Comparison of ENCODE assay signal across 12 cellular contexts in genomic region chr21:34967509-34968289, GRCh38.
DNase-seq lines count a peak whose midpoint lies in the region; ATAC-seq lines count a peak whose summit lies in the region.
"Had no signal": no experiment of that assay in that cellular context is flagged by ENCODE, and none has a peak within 500 bp of the region (broad histone marks: within the 10 kb centered on the region; RNA-seq: fewer than 3 reads in every experiment).

No MANE protein-coding gene starts in this region.

- H3K4me3 ChIP-seq in thymus (ENCODE audit: low read length), result no peak overlapping the region
- H3K4me3 ChIP-seq: BLaER1 had no signal

- peaks cover 91% of the 10 kb centered on the region for H3K4me1 Mint-ChIP-seq in activated T-cell treated with anti-CD3 and anti-CD28 coated beads, Interleukin-2, amount 50 U/mL, for 24 hours (ENCODE audit: low read depth)
- H3K4me1 Mint-ChIP-seq in effector memory CD8-positive, alpha-beta T cell (ENCODE audit: low read depth in 2 of 2), result peaks cover 81 to 85% of the 10 kb centered on the region in 2 donors

- peak overlapping the region; percentile 36 for H3K27ac ChIP-seq in thymus (ENCODE audit: low read depth)
- H3K27ac ChIP-seq: BLaER1, KMS-11 had no signal

- H3K27me3 ChIP-seq in thymus (ENCODE audit: control insufficient read depth, insufficient read depth), result no peaks in the 10 kb centered on the region
- H3K27me3 ChIP-seq: BLaER1 had no signal

- peak; percentile 61 for ATAC-seq in effector memory CD8-positive, alpha-beta T cell (replicated peaks)

- 92% methylated on average over 10 of the region's 10 CpGs for WGBS in thymus

- no peaks in the 10 kb centered on the region for H3K9me3 Mint-ChIP-seq in activated T-cell treated with anti-CD3 and anti-CD28 coated beads, Interleukin-2, amount 50 U/mL, for 24 hours
- no peaks in the 10 kb centered on the region for H3K9me3 Mint-ChIP-seq in effector memory CD8-positive, alpha-beta T cell
- H3K9me3 Mint-ChIP-seq: naive B cell had no signal

- peaks cover 55% of the 10 kb centered on the region for H3K4me1 ChIP-seq in thymus (ENCODE audit: control insufficient read depth, insufficient read depth, low read length)

- peak; percentile 55 for DNase-seq in activated T-cell treated with anti-CD3 and anti-CD28 coated beads, Interleukin-2, amount 50 U/mL, for 24 hours
- no peak for DNase-seq in activated T-cell treated with anti-CD3 and anti-CD28 coated beads for 4 hours
- peak; percentile 71 for DNase-seq in RPMI7951 (ENCODE audit: low read depth)
- no peak for DNase-seq in effector memory CD8-positive, alpha-beta T cell
- no peak for DNase-seq in amygdala (lab: John Stamatoyannopoulos, UW)
- DNase-seq in NCI-H2196 (lab: John Stamatoyannopoulos, UW; ENCODE audit: unreplicated experiment), result no peak
- no peak for DNase-seq in NCI-H2227 treated with DMSO at 0.1 percent for 48 hours (lab: John Stamatoyannopoulos, UW)
- DNase-seq: naive B cell, SHP77 had no signal

- peak overlapping the region; percentile 65 for H3K4me3 Mint-ChIP-seq in activated T-cell treated with anti-CD3 and anti-CD28 coated beads, Interleukin-2, amount 50 U/mL, for 24 hours
- peak overlapping the region; percentile 46 to 58 for H3K4me3 Mint-ChIP-seq in effector memory CD8-positive, alpha-beta T cell

- H3K36me3 Mint-ChIP-seq in activated T-cell treated with anti-CD3 and anti-CD28 coated beads, Interleukin-2, amount 50 U/mL, for 24 hours (ENCODE audit: low read depth), result peaks cover 26% of the 10 kb centered on the region
- peaks cover 22% of the 10 kb centered on the region for H3K36me3 Mint-ChIP-seq in effector memory CD8-positive, alpha-beta T cell (ENCODE audit: insufficient read depth)

- H3K36me3 ChIP-seq in thymus (ENCODE audit: control insufficient read depth, insufficient read depth), result peaks cover 11% of the 10 kb centered on the region

- H3K27me3 Mint-ChIP-seq in activated T-cell treated with anti-CD3 and anti-CD28 coated beads, Interleukin-2, amount 50 U/mL, for 24 hours, result no peaks in the 10 kb centered on the region
- no peaks in the 10 kb centered on the region for H3K27me3 Mint-ChIP-seq in effector memory CD8-positive, alpha-beta T cell
- H3K27me3 Mint-ChIP-seq: naive B cell had no signal

- H3K27ac Mint-ChIP-seq in activated T-cell treated with anti-CD3 and anti-CD28 coated beads, Interleukin-2, amount 50 U/mL, for 24 hours, result peak overlapping the region; percentile 99
- H3K27ac Mint-ChIP-seq in effector memory CD8-positive, alpha-beta T cell, result peak overlapping the region; percentile 16 to 85

- H3K9me3 ChIP-seq in thymus (ENCODE audit: control insufficient read depth), result no peaks in the 10 kb centered on the region
- H3K9me3 ChIP-seq: BLaER1 had no signal

Comparison
In these comparisons a context has a peak if more than half of its experiments do, and no peak if none do; other contexts are left out.
1. DNase-seq: peak in activated T-cell treated with anti-CD3 and anti-CD28 coated beads, Interleukin-2, amount 50 U/mL, for 24 hours (single experiment) and RPMI7951 (single experiment); none in activated T-cell treated with anti-CD3 and anti-CD28 coated beads for 4 hours (single experiment), effector memory CD8-positive, alpha-beta T cell (0 of 3), amygdala (0 of 56), NCI-H2196 (single experiment) and NCI-H2227 treated with DMSO at 0.1 percent for 48 hours (single experiment).